Comparison of ENCODE assay signal across 23 cellular contexts in genomic region chr20:58011947-58012610, GRCh38.
"Had no signal": no experiment of that assay in that cellular context is flagged by ENCODE, and none has a peak within 500 bp of the region (broad histone marks: within the 10 kb centered on the region; RNA-seq: fewer than 3 reads in every experiment).

No MANE protein-coding gene starts in this region.

- ATAC-seq: effector memory CD8-positive, alpha-beta T cell; gastrocnemius medialis; left lobe of liver; mucosa of descending colon; natural killer cell treated with Interleukin-12 subunit alpha and Interleukin-12 subunit beta and Interleukin-15 and Interleukin-18, amount 100 ng/mL, for 72 hours; right cardiac atrium; stimulated activated memory B cell treated with anti-CD40 and anti-IgM and Interleukin-4, amounts not matched to agents 10 μg/mL and 1 μg/mL and 100 μg/mL, for 72 hours; stimulated activated naive CD8-positive, alpha-beta T cell treated with anti-CD3 and anti-CD28 coated beads, Interleukin-15, Interleukin-2, amounts not matched to agents 100 U/mL and 50 U/mL, for 24 hours had no signal

- H3K36me3 ChIP-seq: gastrocnemius medialis, prostate gland, spleen, tibial artery, upper lobe of left lung had no signal

- H3K4me2 ChIP-seq: hepatocyte had no signal

- FAIRE-seq: keratinocyte had no signal

- H3K4me1 ChIP-seq: spleen had no signal

- DNase-seq: cerebellar nuclear complex; cortex of kidney; effector memory CD8-positive, alpha-beta T cell; foreskin fibroblast; gastrocnemius medialis; immature natural killer cell; mucosa of descending colon; naive B cell; right cardiac atrium; spleen; stimulated activated CD4-positive, alpha-beta T cell treated with anti-CD3 and anti-CD28 coated beads, Interleukin-4, amount 100 ng/mL, for 4 hours; stimulated activated naive CD8-positive, alpha-beta T cell treated with anti-CD3 and anti-CD28 coated beads, Interleukin-15, Interleukin-2, amounts not matched to agents 100 U/mL and 50 U/mL, for 24 hours; upper lobe of left lung had no signal

- H3K4me3 ChIP-seq: gastrocnemius medialis, hepatocyte, lung, mucosa of descending colon, prostate gland, skin epidermis, spleen, testis, tibial artery, upper lobe of left lung had no signal

- H3K9me3 ChIP-seq: gastrocnemius medialis, mucosa of descending colon, prostate gland, spleen, testis, tibial artery, upper lobe of left lung had no signal

- H3K27me3 ChIP-seq: gastrocnemius medialis, hepatocyte, testis, tibial artery, upper lobe of left lung had no signal

- H3K27ac ChIP-seq: gastrocnemius medialis, hepatocyte, spleen, testis, upper lobe of left lung had no signal
